ENCODE assay signal across 15 cellular contexts in the genomic region with DNA sequence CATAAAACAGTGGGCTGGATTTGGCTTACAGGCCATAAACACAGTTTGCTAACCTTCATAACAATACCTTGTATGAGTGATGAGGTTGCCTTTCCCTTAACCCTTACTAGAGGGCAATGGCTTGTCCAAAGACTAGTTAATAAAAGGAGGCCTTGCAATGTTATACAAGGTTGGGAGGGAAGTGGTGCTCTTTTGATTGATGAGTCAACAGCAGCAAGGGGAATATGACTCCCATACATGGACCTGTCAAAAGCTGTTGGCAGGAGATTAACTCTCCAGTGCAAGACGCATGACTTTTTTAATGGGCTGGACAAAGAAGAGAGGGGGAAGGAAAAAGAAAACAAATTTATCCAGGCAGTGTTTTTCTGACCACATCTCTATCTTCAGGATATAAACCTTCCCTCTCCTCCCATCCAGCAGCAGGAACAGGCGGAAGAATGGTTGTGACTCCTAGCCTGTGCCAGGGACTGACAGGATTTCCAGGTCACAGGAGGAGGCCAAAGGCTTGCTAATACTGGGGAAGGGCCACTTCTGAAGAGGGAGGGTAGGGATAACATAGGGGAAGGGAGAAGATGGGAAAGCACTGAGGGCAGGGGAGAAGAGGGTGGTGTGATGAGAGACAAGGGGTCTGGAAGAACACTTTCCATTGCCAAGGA. TPM values are rescaled to one million over a fixed set of nuclear protein-coding genes. Genes with fewer than 3 reads are reported as not detected.
DNase-seq lines count a peak whose midpoint lies in the region; ATAC-seq and TF ChIP-seq lines count a peak whose summit lies in the region.
"Had no signal": no experiment of that assay in that cellular context is flagged by ENCODE, and none has a peak within 500 bp of the region (broad histone marks: within the 10 kb centered on the region; RNA-seq: fewer than 3 reads in every experiment).

No MANE protein-coding gene starts in this region.

- H3K9me3 Mint-ChIP-seq in mesothelial cell of epicardium: no peaks in the 10 kb centered on the region
- H3K9me3 Mint-ChIP-seq: brain, IgD-negative memory B cell had no signal

- DNase-seq in COLO829 (ENCODE audit: low spot score) (peak; percentile 58), HT1080 (ENCODE audit: low read depth) (peak; percentile 89), brain microvascular endothelial cell (peak; percentile 56), kidney epithelial cell (ENCODE audit: low read depth) (peak; percentile 35), iPS-NIHi11 (ENCODE audit: low spot score) (no peak), testis (no peak), mesothelial cell of epicardium (ENCODE audit: low spot score in 2 of 2, unreplicated experiment in 2 of 2) (no peak)
- DNase-seq: activated CD4-positive, CD25-positive, alpha-beta regulatory T cell treated with anti-CD3 and anti-CD28 coated beads, Interleukin-2, amount 50 U/mL, for 72 hours; NCI-H187; stimulated activated CD4-positive, alpha-beta T cell treated with anti-CD3 and anti-CD28 coated beads, Interleukin-4, amount 100 ng/mL, for 4 hours; stimulated activated naive CD4-positive, alpha-beta T cell had no signal

- no peaks in the 10 kb centered on the region for H3K36me3 Mint-ChIP-seq in mesothelial cell of epicardium
- H3K36me3 Mint-ChIP-seq: brain, IgD-negative memory B cell had no signal

- TF ChIP-seq CTCF in brain microvascular endothelial cell (IDR thresholded peaks at IDR 0.05; ENCODE audit: low read depth, low read length, missing control alignments): no peak
- no peak for TF ChIP-seq CTCF in kidney epithelial cell (IDR thresholded peaks at IDR 0.05; ENCODE audit: insufficient read depth, low read length, poor library complexity, severe bottlenecking)
- TF ChIP-seq CTCF in testis (IDR thresholded peaks at IDR 0.05): no peak
- no peak for TF ChIP-seq CTCF in mesothelial cell of epicardium (IDR thresholded peaks at IDR 0.05; ENCODE audit: unreplicated experiment)

- no peak for TF ChIP-seq POLR2A in testis (IDR thresholded peaks at IDR 0.05)

- H3K4me1 Mint-ChIP-seq in mesothelial cell of epicardium: peaks cover 4% of the 10 kb centered on the region
- H3K4me1 Mint-ChIP-seq: IgD-negative memory B cell had no signal

- H3K27ac ChIP-seq in brain microvascular endothelial cell (no peak overlapping the region), testis (no peak overlapping the region)

- no peak for ATAC-seq in GM19324 (IDR thresholded peaks at IDR 0.05; ENCODE audit: low FRiP score, unreplicated experiment)
- ATAC-seq: HCT116 had no signal

- H3K27me3 ChIP-seq in brain microvascular endothelial cell (replicated peaks): no peaks in the 10 kb centered on the region
- no peaks in the 10 kb centered on the region for H3K27me3 ChIP-seq in kidney epithelial cell (ENCODE audit: control insufficient read depth, insufficient read depth, low read length)
- H3K27me3 ChIP-seq in testis: no peaks in the 10 kb centered on the region

- no peaks in the 10 kb centered on the region for H3K27me3 Mint-ChIP-seq in mesothelial cell of epicardium (ENCODE audit: low read depth)
- H3K27me3 Mint-ChIP-seq: brain, IgD-negative memory B cell had no signal

- intact Hi-C loops in testis (cut with DNase I; ENCODE audit: low total_unique reads): no loop called here

- H3K36me3 ChIP-seq in brain microvascular endothelial cell (replicated peaks) (no peaks in the 10 kb centered on the region), kidney epithelial cell (ENCODE audit: control insufficient read depth, insufficient read depth, low read length) (no peaks in the 10 kb centered on the region), testis (ENCODE audit: low read depth, missing control alignments) (no peaks in the 10 kb centered on the region)

- 75 to 81% methylated on average over 2 of the region's 2 CpGs for WGBS in testis, 2 donors

- no peak overlapping the region for H3K27ac Mint-ChIP-seq in mesothelial cell of epicardium

- no peaks in the 10 kb centered on the region for H3K4me1 ChIP-seq in testis

- in situ Hi-C loops in brain microvascular endothelial cell (cut with HindIII; ENCODE audit: low pct_ligation_motif_present, low sequenced_read_pairs): no loop called here

- H3K4me3 Mint-ChIP-seq in mesothelial cell of epicardium: no peak overlapping the region
- H3K4me3 Mint-ChIP-seq: brain, IgD-negative memory B cell had no signal

- H3K9me3 ChIP-seq in testis: no peaks in the 10 kb centered on the region

- H3K4me3 ChIP-seq in brain microvascular endothelial cell (ENCODE audit: low read depth, low read length) (no peak overlapping the region), kidney epithelial cell (ENCODE audit: low read depth, low read length) (no peak overlapping the region), testis (no peak overlapping the region)

RNA-seq across cellular contexts. Expression of gene ARL14, which starts 35.2 kb away (rescaled TPM):
- 0.68 and 0.87 TPM in 2 replicates for total RNA-seq in HT1080 (2014; rRNA removed; shearing (Covaris generic))
- 1.4 and 2.4 TPM in 2 replicates for polyA plus RNA-seq in HT1080 (2015; cell fraction: cytosol; rRNA removed)
- 0.90 and 1.1 TPM in 2 replicates for polyA plus RNA-seq in HT1080 (2015; cell fraction: nucleus; rRNA removed)
- 0.08 and 0.21 TPM in 2 replicates for total RNA-seq in kidney epithelial cell
- under 1 TPM in 1 of 2 donors, not detected in 1; 0.31 TPM for total RNA-seq in testis
- polyA plus RNA-seq in testis (ENCODE audit: insufficient read depth, low read depth, low replicate concordance): not detected
- total RNA-seq in mesothelial cell of epicardium: not detected in 3 replicates

Comparison
In these comparisons a context has a peak if more than half of its experiments do, and no peak if none do; other contexts are left out.
1. DNase-seq: peak in COLO829 (single experiment), HT1080 (single experiment), brain microvascular endothelial cell (single experiment) and kidney epithelial cell (single experiment); none in iPS-NIHi11 (single experiment), testis (single experiment) and mesothelial cell of epicardium (0 of 2).